ENCODE assay signal across 35 cellular contexts in the genomic region with DNA sequence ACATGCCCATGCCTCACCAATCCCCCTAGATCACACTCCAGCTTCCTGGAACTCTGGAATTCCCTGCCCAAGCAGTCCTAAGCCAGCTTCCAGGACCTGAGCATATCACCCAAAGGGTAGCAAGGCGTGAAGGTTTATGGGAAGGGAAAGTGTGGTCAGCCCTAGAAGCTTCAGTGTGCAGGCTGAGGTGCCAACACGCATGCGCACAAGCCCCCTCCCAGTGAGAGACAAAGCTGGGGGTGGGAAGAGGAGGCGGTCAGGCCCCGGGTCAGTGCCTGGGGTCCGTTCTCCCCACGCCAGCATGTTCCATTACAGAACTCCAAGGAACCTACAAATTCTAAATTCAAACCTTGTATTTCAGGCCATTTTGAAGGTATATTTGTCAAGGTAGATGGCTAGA.
"Had no signal": no experiment of that assay in that cellular context is flagged by ENCODE, and none has a peak within 500 bp of the region (broad histone marks: within the 10 kb centered on the region; RNA-seq: fewer than 3 reads in every experiment).

No MANE protein-coding gene starts in this region.

- FAIRE-seq: astrocyte, TTC549 had no signal

- H3K27me3 ChIP-seq: adrenal gland, body of pancreas, brain microvascular endothelial cell, breast epithelium had no signal

- H3K9me3 ChIP-seq: adrenal gland, body of pancreas had no signal

- H3K36me3 ChIP-seq: adrenal gland, brain microvascular endothelial cell, breast epithelium had no signal

- DNase-seq: activated B cell treated with CpG ODN at 0.5 μM for 24 hours; activated CD4-positive, alpha-beta memory T cell treated with anti-CD3 and anti-CD28 coated beads for 36 hours; activated CD4-positive, alpha-beta T cell treated with anti-CD3 and anti-CD28 coated beads for 4 hours; activated CD4-positive, alpha-beta T cell treated with anti-CD3 and anti-CD28 coated beads, Interleukin-2, amount 10 ng/mL, durations not matched to agents 24 days and 14 days; activated CD4-positive, alpha-beta T cell treated with anti-CD3 and anti-CD28 coated beads, Interleukin-2, amount 50 U/mL, for 1 hour; activated CD4-positive, alpha-beta T cell treated with anti-CD3 and anti-CD28 coated beads, Interleukin-2, amount 50 U/mL, for 4 hours; activated CD4-positive, CD25-positive, alpha-beta regulatory T cell treated with anti-CD3 and anti-CD28 coated beads, Interleukin-2, amount 50 U/mL, for 72 hours; activated CD8-positive, alpha-beta memory T cell treated with anti-CD3 and anti-CD28 coated beads, Interleukin-2, amount 50 U/mL, for 4 hours; activated CD8-positive, alpha-beta T cell treated with anti-CD3 and anti-CD28 coated beads for 36 hours; activated effector memory CD4-positive, alpha-beta T cell treated with anti-CD3 and anti-CD28 coated beads, Interleukin-2, amount 50 U/mL, for 16 hours; activated gamma-delta T cell treated with Interleukin-2 at 50 U/mL for 16 hours; activated naive CD4-positive, alpha-beta T cell; activated naive CD4-positive, alpha-beta T cell treated with anti-CD3 and anti-CD28 coated beads for 36 hours; activated naive CD4-positive, alpha-beta T cell treated with anti-CD3 and anti-CD28 coated beads, Interleukin-2, amount 50 U/mL, for 16 hours; activated naive CD8-positive, alpha-beta T cell treated with anti-CD3 and anti-CD28 coated beads for 36 hours; activated T-cell treated with anti-CD3 and anti-CD28 coated beads for 4 hours; activated T-cell treated with anti-CD3 and anti-CD28 coated beads, Interleukin-2, amount 50 U/mL, for 1 hour; activated T-cell treated with anti-CD3 and anti-CD28 coated beads, Interleukin-2, amount 50 U/mL, for 4 hours; activated T-cell treated with anti-CD3 and anti-CD28 coated beads, Interleukin-2, amount 50 U/mL, for 72 hours; adrenal gland; amniotic stem cell; aorta; body of pancreas; brain microvascular endothelial cell; caudate nucleus; cerebellar nuclear complex; T-helper 1 cell; T-helper 2 cell; T-helper 9 cell had no signal

- H3K4me1 ChIP-seq: adrenal gland, breast epithelium had no signal

- ATAC-seq: activated CD8-positive, alpha-beta T cell treated with anti-CD3 and anti-CD28 coated beads for 36 hours; activated naive CD4-positive, alpha-beta T cell treated with anti-CD3 and anti-CD28 coated beads, Interleukin-2, amount 50 U/mL, for 72 hours; activated T-cell treated with anti-CD3 and anti-CD28 coated beads, Interleukin-2, amount 50 U/mL, for 4 hours; activated T-cell treated with anti-CD3 and anti-CD28 coated beads, Interleukin-2, amount 50 U/mL, for 72 hours; activated T-helper 17 cell treated with anti-CD3 and anti-CD28 coated beads, Interleukin-2, amount 50 U/mL, for 72 hours; body of pancreas had no signal

- H3K4me3 ChIP-seq: adrenal gland, body of pancreas, breast epithelium had no signal

- H3K27ac ChIP-seq: adrenal gland, body of pancreas, brain microvascular endothelial cell, breast epithelium, VCaP had no signal
